In the genomic region with DNA sequence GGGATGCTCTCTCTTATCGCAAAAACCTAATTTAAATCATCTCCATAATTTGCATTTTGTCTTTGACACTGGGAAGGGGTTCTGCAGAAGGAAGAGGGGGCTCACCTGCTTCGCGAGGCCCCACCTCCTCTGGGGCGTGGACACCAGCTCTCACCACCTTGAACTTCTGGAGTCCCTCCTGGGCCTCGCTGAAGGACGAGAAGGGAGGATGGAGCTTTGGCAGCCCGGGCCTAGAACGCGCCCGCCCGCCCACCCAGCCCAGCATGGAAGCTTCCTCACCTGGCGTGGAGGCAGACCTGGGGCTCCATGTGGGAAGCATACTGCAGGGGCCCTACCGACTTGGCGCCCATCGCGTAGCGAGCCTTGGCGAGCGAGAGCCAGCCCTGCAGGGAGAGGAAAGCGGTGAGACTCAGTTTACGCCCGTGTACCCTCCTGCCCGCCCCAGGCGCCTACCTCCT, we compare ENCODE assay signal across 8 cellular contexts. TPM values are rescaled to one million over a fixed set of nuclear protein-coding genes. Genes with fewer than 3 reads are reported as not detected.
DNase-seq lines count a peak whose midpoint lies in the region; ATAC-seq and TF ChIP-seq lines count a peak whose summit lies in the region.

No MANE protein-coding gene starts in this region.

- H3K36me3 ChIP-seq in rectal smooth muscle tissue (ENCODE audit: control insufficient read depth, insufficient read depth, low read length): peaks cover 29% of the 10 kb centered on the region

- ATAC-seq in HG03095 (IDR thresholded peaks at IDR 0.05; ENCODE audit: unreplicated experiment) (peak; percentile 1), HG03039 (IDR thresholded peaks at IDR 0.05; ENCODE audit: unreplicated experiment) (no peak)

- no peaks in the 10 kb centered on the region for H3K4me1 ChIP-seq in rectal smooth muscle tissue (ENCODE audit: control insufficient read depth, insufficient read depth, low read length)

- H3K4me3 ChIP-seq in fibroblast of villous mesenchyme (ENCODE audit: low read depth, low read length) (peak overlapping the region; percentile 91), rectal smooth muscle tissue (ENCODE audit: low read length) (peak overlapping the region; percentile 99)

- in situ Hi-C loops in G401 (cut with HindIII; ENCODE audit: low sequenced_read_pairs): no loop called here

- TF ChIP-seq CTCF in VCaP (conservative IDR thresholded peaks at IDR 0.05): no peak
- no peak for TF ChIP-seq CTCF in fibroblast of villous mesenchyme (IDR thresholded peaks at IDR 0.05; ENCODE audit: insufficient read depth, low read depth, low read length)

- H3K27ac ChIP-seq in VCaP (peak overlapping the region; percentile 86), rectal smooth muscle tissue (ENCODE audit: low read depth, low read length) (peak overlapping the region; percentile 97)

- H3K27me3 ChIP-seq in rectal smooth muscle tissue (ENCODE audit: control insufficient read depth, insufficient read depth, low read length): no peaks in the 10 kb centered on the region

- H3K9ac ChIP-seq in rectal smooth muscle tissue (ENCODE audit: low read length): peak overlapping the region; percentile 81

- DNase-seq in NCI-H2196 (lab: John Stamatoyannopoulos, UW; ENCODE audit: unreplicated experiment) (peak; percentile 27), NCI-H2196 treated with DMSO at 0.1 percent for 48 hours (lab: John Stamatoyannopoulos, UW; ENCODE audit: unreplicated experiment) (no peak), fibroblast of villous mesenchyme (ENCODE audit: low read depth) (no peak), G401 (ENCODE audit: low spot score) (no peak)

RNA-seq across cellular contexts. Expression of a gene that starts 1.1 kb away (rescaled TPM):
- total RNA-seq in fibroblast of villous mesenchyme: 60.5 and 68.0 TPM in 2 replicates
- total RNA-seq in G401 (2014; rRNA removed; shearing (Covaris generic)): 84.2 and 100 TPM in 2 replicates

RNA-seq across cellular contexts. Expression of a gene that starts 14.3 kb away (rescaled TPM):
- 17.7 and 18.4 TPM in 2 replicates for total RNA-seq in fibroblast of villous mesenchyme
- 24.4 and 26.1 TPM in 2 replicates for total RNA-seq in G401 (2014; rRNA removed; shearing (Covaris generic))
